Comparison of ENCODE assay signal across 19 cellular contexts in genomic region chr3:25889132-25889917, GRCh38.
"Had no signal": no experiment of that assay in that cellular context is flagged by ENCODE, and none has a peak within 500 bp of the region (broad histone marks: within the 10 kb centered on the region; RNA-seq: fewer than 3 reads in every experiment).

No MANE protein-coding gene starts in this region.

- H3K4me3 ChIP-seq: adrenal gland, heart left ventricle, smooth muscle cell, transverse colon had no signal

- H3K27ac Mint-ChIP-seq: activated CD4-positive, alpha-beta memory T cell treated with anti-CD3 and anti-CD28 coated beads for 36 hours; activated CD8-positive, alpha-beta memory T cell treated with anti-CD3 and anti-CD28 coated beads, Interleukin-2, amount 10 ng/mL, durations not matched to agents 7 days and 5 days; activated T-cell treated with anti-CD3 and anti-CD28 coated beads, Interleukin-2, amount 50 U/mL, for 24 hours; immature natural killer cell; natural killer cell treated with Interleukin-12 subunit alpha and Interleukin-12 subunit beta and Interleukin-15 and Interleukin-18, amount 100 ng/mL, for 72 hours had no signal

- H3K9me3 Mint-ChIP-seq: activated CD4-positive, alpha-beta memory T cell treated with anti-CD3 and anti-CD28 coated beads for 36 hours; activated T-cell treated with anti-CD3 and anti-CD28 coated beads, Interleukin-2, amount 50 U/mL, for 24 hours; immature natural killer cell; natural killer cell treated with Interleukin-12 subunit alpha and Interleukin-12 subunit beta and Interleukin-15 and Interleukin-18, amount 100 ng/mL, for 72 hours had no signal

- H3K4me2 ChIP-seq: smooth muscle cell had no signal

- H3K9me3 ChIP-seq: adrenal gland, heart left ventricle, transverse colon had no signal

- H3K36me3 Mint-ChIP-seq: activated CD4-positive, alpha-beta memory T cell treated with anti-CD3 and anti-CD28 coated beads for 36 hours; activated CD8-positive, alpha-beta memory T cell treated with anti-CD3 and anti-CD28 coated beads, Interleukin-2, amount 10 ng/mL, durations not matched to agents 7 days and 5 days; immature natural killer cell; natural killer cell treated with Interleukin-12 subunit alpha and Interleukin-12 subunit beta and Interleukin-15 and Interleukin-18, amount 100 ng/mL, for 72 hours had no signal

- H3K27me3 ChIP-seq: heart left ventricle, transverse colon had no signal

- H3K27me3 Mint-ChIP-seq: activated CD4-positive, alpha-beta memory T cell treated with anti-CD3 and anti-CD28 coated beads for 36 hours had no signal

- H3K27ac ChIP-seq: adrenal gland, heart left ventricle, transverse colon, VCaP had no signal

- H3K36me3 ChIP-seq: adrenal gland, heart left ventricle, transverse colon had no signal

- FAIRE-seq: frontal cortex had no signal

- H3K4me3 Mint-ChIP-seq: activated CD4-positive, alpha-beta memory T cell treated with anti-CD3 and anti-CD28 coated beads for 36 hours; activated CD8-positive, alpha-beta memory T cell treated with anti-CD3 and anti-CD28 coated beads, Interleukin-2, amount 10 ng/mL, durations not matched to agents 7 days and 5 days; activated T-cell treated with anti-CD3 and anti-CD28 coated beads, Interleukin-2, amount 50 U/mL, for 24 hours; immature natural killer cell; natural killer cell treated with Interleukin-12 subunit alpha and Interleukin-12 subunit beta and Interleukin-15 and Interleukin-18, amount 100 ng/mL, for 72 hours had no signal

- DNase-seq: activated CD4-positive, alpha-beta memory T cell treated with anti-CD3 and anti-CD28 coated beads for 36 hours; activated CD8-positive, alpha-beta memory T cell treated with anti-CD3 and anti-CD28 coated beads, Interleukin-2, amount 10 ng/mL, durations not matched to agents 7 days and 5 days; activated effector memory CD4-positive, alpha-beta T cell treated with Interleukin-2 at 50 U/mL for 16 hours; activated naive CD4-positive, alpha-beta T cell treated with anti-CD3 and anti-CD28 coated beads, Interleukin-2, amount 50 U/mL, for 16 hours; activated T-cell treated with anti-CD3 and anti-CD28 coated beads, Interleukin-2, amount 50 U/mL, for 24 hours; adrenal gland; heart left ventricle; immature natural killer cell; nucleus accumbens; right cardiac atrium; stimulated activated CD4-positive, alpha-beta T cell treated with anti-CD3 and anti-CD28 coated beads, Interleukin-4, amount 100 ng/mL, for 4 hours; stimulated activated CD8-positive, alpha-beta memory T cell treated with anti-CD3 and anti-CD28 coated beads, Interleukin-4, amount 100 ng/mL, for 48 hours; stimulated activated naive CD4-positive, alpha-beta T cell treated with Interleukin-2 at 50 U/mL for 16 hours; substantia nigra; transverse colon had no signal

- ATAC-seq: activated CD8-positive, alpha-beta memory T cell treated with anti-CD3 and anti-CD28 coated beads, Interleukin-2, amount 10 ng/mL, durations not matched to agents 7 days and 5 days; heart left ventricle; natural killer cell treated with Interleukin-12 subunit alpha and Interleukin-12 subunit beta and Interleukin-15 and Interleukin-18, amount 100 ng/mL, for 72 hours; right cardiac atrium had no signal

- H3K4me1 ChIP-seq: adrenal gland, transverse colon had no signal

- H3K4me1 Mint-ChIP-seq: activated CD8-positive, alpha-beta memory T cell treated with anti-CD3 and anti-CD28 coated beads, Interleukin-2, amount 10 ng/mL, durations not matched to agents 7 days and 5 days had no signal
